1 cellular context compared by ENCODE assay signal in the genomic region with DNA sequence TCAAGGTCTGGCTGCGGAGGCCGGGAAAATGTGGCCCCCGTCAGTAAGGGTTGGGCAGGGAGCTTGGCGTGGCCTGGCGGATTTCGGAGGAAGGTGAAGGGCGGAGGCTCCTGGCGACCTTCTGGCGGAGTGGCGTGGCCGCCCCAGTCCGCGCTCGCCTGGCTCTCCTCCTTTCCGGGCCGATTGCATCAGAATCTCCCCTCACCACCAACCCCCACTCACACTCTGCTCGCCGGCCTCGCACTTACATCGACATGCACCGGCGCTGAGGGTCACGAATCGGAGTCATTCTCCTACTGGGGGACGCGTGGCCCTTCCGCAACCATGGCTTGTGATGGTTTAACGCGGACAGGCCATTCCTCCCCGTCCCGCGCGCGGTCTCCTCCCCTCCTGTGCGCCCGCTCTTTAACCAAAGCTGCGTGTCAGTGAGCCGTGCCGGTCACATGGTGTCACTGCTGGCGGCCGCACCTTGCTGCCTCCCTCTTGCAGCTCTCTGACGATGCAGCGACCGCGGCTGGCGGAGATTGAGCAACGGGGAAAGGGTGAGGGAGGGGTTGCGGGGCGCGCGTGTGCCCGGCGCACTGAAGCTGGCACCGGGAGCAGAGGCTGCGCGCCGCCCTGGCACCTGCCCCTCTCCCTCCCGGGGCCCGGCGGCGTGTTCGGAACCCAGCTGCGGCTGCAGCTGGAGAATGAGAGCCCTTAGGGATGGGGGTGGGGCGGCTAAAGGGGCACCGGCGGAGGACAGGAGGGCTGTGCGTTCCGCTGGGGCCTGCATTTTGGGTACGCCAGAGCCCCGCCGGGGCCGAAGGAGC.
TF ChIP-seq lines count a peak whose summit lies in the region.

A gene (minus strand): TSS at position 427 of the 812 bp plus-strand sequence. CDS start 29,243 bp downstream, outside the sequence.

TF ChIP-seq in HepG2, 621 proteins besides CTCF, POLR2A, EP300 and RAD21 (continued from another document and continues in another):
- TF ChIP-seq, protein P1, sequence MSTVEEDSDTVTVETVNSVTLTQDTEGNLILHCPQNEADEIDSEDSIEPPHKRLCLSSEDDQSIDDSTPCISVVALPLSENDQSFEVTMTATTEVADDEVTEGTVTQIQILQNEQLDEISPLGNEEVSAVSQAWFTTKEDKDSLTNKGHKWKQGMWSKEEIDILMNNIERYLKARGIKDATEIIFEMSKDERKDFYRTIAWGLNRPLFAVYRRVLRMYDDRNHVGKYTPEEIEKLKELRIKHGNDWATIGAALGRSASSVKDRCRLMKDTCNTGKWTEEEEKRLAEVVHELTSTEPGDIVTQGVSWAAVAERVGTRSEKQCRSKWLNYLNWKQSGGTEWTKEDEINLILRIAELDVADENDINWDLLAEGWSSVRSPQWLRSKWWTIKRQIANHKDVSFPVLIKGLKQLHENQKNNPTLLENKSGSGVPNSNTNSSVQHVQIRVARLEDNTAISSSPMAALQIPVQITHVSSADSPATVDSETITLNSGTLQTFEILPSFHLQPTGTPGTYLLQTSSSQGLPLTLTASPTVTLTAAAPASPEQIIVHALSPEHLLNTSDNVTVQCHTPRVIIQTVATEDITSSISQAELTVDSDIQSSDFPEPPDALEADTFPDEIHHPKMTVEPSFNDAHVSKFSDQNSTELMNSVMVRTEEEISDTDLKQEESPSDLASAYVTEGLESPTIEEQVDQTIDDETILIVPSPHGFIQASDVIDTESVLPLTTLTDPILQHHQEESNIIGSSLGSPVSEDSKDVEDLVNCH (CRISPR knock-in tag; IDR thresholded peaks at IDR 0.05), result no peak
- TF ChIP-seq ZC3H4 (CRISPR knock-in tag; IDR thresholded peaks at IDR 0.05; ENCODE audit: borderline replicate concordance) (no peak; the same call in 1 of the 2 replicates), GABPA (IDR thresholded peaks at IDR 0.05; ENCODE audit: low read depth, low read length) (no peak), GABPA (CRISPR knock-in tag; IDR thresholded peaks at IDR 0.05; ENCODE audit: low read depth) (peak; percentile 59; the same call in 1 of the 2 replicates), PRPF4 (IDR thresholded peaks at IDR 0.05; ENCODE audit: low read depth, low read length, poor library complexity, severe bottlenecking) (no peak), ZNF878 (CRISPR knock-in tag; IDR thresholded peaks at IDR 0.05) (peak; percentile 86; the same call in 1 of the 2 replicates), RBM22 (optimal IDR thresholded peaks at IDR 0.05; ENCODE audit: low read length) (no peak), BORCS8-MEF2B (CRISPR knock-in tag; IDR thresholded peaks at IDR 0.05) (peak; percentile 96), ATF1 (CRISPR knock-in tag; IDR thresholded peaks at IDR 0.05) (no peak), JDP2 (CRISPR knock-in tag; IDR thresholded peaks at IDR 0.05; ENCODE audit: borderline replicate concordance) (no peak), ZNF225 (CRISPR knock-in tag; IDR thresholded peaks at IDR 0.05) (peak; percentile 95; the same call in 1 of the 2 replicates), MTA3 (CRISPR knock-in tag; IDR thresholded peaks at IDR 0.05) (no peak), EZH2 (conservative IDR thresholded peaks at IDR 0.05; ENCODE audit: low read depth, low read length) (no peak), ZNF468 (CRISPR knock-in tag; IDR thresholded peaks at IDR 0.05) (no peak), HNF4G (IDR thresholded peaks at IDR 0.05; ENCODE audit: borderline replicate concordance, low read depth, low read length) (no peak), HNF4G (CRISPR knock-in tag; IDR thresholded peaks at IDR 0.05; ENCODE audit: borderline replicate concordance, low read depth) (peak; percentile 77), NR2F1 (CRISPR knock-in tag; IDR thresholded peaks at IDR 0.05) (no peak), ZNF180 (CRISPR knock-in tag; IDR thresholded peaks at IDR 0.05; ENCODE audit: borderline replicate concordance, low read depth) (no peak), HNF4A (CRISPR knock-in tag; IDR thresholded peaks at IDR 0.05) (no peak), HHEX (CRISPR knock-in tag; IDR thresholded peaks at IDR 0.05) (no peak), ZNF17 (CRISPR knock-in tag; IDR thresholded peaks at IDR 0.05) (no peak), NFE2L2 (IDR thresholded peaks at IDR 0.05; ENCODE audit: low read length) (no peak), PHF8 (CRISPR knock-in tag; IDR thresholded peaks at IDR 0.05) (peak; percentile 90), ZNF839 (CRISPR knock-in tag; IDR thresholded peaks at IDR 0.05; ENCODE audit: borderline replicate concordance) (peak; percentile 62), RXRA (CRISPR knock-in tag; IDR thresholded peaks at IDR 0.05) (peak; percentile 62; the same call in 1 of the 2 replicates), NKX3-1 (CRISPR knock-in tag; IDR thresholded peaks at IDR 0.05) (peak; percentile 90), ZNF782 (CRISPR knock-in tag; IDR thresholded peaks at IDR 0.05; ENCODE audit: borderline replicate concordance) (peak; percentile 68; the same call in 1 of the 2 replicates), ZBTB8A (CRISPR knock-in tag; IDR thresholded peaks at IDR 0.05; ENCODE audit: borderline replicate concordance, low read depth) (peak; percentile 86), ONECUT2 (CRISPR knock-in tag; IDR thresholded peaks at IDR 0.05) (peak; percentile 59; the same call in 1 of the 2 replicates), ZSCAN30 (CRISPR knock-in tag; IDR thresholded peaks at IDR 0.05) (peak; percentile 84; the same call in 1 of the 2 replicates)
- TF ChIP-seq, protein P2, sequence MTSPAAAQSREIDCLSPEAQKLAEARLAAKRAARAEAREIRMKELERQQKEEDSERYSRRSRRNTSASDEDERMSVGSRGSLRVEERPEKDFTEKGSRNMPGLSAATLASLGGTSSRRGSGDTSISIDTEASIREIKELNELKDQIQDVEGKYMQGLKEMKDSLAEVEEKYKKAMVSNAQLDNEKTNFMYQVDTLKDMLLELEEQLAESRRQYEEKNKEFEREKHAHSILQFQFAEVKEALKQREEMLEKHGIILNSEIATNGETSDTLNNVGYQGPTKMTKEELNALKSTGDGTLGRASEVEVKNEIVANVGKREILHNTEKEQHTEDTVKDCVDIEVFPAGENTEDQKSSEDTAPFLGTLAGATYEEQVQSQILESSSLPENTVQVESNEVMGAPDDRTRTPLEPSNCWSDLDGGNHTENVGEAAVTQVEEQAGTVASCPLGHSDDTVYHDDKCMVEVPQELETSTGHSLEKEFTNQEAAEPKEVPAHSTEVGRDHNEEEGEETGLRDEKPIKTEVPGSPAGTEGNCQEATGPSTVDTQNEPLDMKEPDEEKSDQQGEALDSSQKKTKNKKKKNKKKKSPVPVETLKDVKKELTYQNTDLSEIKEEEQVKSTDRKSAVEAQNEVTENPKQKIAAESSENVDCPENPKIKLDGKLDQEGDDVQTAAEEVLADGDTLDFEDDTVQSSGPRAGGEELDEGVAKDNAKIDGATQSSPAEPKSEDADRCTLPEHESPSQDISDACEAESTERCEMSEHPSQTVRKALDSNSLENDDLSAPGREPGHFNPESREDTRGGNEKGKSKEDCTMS (CRISPR knock-in tag; conservative IDR thresholded peaks at IDR 0.05), result no peak
- TF ChIP-seq, protein P3, sequence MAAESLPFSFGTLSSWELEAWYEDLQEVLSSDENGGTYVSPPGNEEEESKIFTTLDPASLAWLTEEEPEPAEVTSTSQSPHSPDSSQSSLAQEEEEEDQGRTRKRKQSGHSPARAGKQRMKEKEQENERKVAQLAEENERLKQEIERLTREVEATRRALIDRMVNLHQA (CRISPR knock-in tag; IDR thresholded peaks at IDR 0.05), result no peak
- TF ChIP-seq, protein P4, sequence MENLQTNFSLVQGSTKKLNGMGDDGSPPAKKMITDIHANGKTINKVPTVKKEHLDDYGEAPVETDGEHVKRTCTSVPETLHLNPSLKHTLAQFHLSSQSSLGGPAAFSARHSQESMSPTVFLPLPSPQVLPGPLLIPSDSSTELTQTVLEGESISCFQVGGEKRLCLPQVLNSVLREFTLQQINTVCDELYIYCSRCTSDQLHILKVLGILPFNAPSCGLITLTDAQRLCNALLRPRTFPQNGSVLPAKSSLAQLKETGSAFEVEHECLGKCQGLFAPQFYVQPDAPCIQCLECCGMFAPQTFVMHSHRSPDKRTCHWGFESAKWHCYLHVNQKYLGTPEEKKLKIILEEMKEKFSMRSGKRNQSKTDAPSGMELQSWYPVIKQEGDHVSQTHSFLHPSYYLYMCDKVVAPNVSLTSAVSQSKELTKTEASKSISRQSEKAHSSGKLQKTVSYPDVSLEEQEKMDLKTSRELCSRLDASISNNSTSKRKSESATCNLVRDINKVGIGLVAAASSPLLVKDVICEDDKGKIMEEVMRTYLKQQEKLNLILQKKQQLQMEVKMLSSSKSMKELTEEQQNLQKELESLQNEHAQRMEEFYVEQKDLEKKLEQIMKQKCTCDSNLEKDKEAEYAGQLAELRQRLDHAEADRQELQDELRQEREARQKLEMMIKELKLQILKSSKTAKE (CRISPR knock-in tag; IDR thresholded peaks at IDR 0.05; ENCODE audit: borderline replicate concordance), result peak; percentile 80
- TF ChIP-seq, protein P5, sequence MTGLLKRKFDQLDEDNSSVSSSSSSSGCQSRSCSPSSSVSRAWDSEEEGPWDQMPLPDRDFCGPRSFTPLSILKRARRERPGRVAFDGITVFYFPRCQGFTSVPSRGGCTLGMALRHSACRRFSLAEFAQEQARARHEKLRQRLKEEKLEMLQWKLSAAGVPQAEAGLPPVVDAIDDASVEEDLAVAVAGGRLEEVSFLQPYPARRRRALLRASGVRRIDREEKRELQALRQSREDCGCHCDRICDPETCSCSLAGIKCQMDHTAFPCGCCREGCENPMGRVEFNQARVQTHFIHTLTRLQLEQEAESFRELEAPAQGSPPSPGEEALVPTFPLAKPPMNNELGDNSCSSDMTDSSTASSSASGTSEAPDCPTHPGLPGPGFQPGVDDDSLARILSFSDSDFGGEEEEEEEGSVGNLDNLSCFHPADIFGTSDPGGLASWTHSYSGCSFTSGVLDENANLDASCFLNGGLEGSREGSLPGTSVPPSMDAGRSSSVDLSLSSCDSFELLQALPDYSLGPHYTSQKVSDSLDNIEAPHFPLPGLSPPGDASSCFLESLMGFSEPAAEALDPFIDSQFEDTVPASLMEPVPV (CRISPR knock-in tag; IDR thresholded peaks at IDR 0.05), result no peak
- TF ChIP-seq, protein P6, sequence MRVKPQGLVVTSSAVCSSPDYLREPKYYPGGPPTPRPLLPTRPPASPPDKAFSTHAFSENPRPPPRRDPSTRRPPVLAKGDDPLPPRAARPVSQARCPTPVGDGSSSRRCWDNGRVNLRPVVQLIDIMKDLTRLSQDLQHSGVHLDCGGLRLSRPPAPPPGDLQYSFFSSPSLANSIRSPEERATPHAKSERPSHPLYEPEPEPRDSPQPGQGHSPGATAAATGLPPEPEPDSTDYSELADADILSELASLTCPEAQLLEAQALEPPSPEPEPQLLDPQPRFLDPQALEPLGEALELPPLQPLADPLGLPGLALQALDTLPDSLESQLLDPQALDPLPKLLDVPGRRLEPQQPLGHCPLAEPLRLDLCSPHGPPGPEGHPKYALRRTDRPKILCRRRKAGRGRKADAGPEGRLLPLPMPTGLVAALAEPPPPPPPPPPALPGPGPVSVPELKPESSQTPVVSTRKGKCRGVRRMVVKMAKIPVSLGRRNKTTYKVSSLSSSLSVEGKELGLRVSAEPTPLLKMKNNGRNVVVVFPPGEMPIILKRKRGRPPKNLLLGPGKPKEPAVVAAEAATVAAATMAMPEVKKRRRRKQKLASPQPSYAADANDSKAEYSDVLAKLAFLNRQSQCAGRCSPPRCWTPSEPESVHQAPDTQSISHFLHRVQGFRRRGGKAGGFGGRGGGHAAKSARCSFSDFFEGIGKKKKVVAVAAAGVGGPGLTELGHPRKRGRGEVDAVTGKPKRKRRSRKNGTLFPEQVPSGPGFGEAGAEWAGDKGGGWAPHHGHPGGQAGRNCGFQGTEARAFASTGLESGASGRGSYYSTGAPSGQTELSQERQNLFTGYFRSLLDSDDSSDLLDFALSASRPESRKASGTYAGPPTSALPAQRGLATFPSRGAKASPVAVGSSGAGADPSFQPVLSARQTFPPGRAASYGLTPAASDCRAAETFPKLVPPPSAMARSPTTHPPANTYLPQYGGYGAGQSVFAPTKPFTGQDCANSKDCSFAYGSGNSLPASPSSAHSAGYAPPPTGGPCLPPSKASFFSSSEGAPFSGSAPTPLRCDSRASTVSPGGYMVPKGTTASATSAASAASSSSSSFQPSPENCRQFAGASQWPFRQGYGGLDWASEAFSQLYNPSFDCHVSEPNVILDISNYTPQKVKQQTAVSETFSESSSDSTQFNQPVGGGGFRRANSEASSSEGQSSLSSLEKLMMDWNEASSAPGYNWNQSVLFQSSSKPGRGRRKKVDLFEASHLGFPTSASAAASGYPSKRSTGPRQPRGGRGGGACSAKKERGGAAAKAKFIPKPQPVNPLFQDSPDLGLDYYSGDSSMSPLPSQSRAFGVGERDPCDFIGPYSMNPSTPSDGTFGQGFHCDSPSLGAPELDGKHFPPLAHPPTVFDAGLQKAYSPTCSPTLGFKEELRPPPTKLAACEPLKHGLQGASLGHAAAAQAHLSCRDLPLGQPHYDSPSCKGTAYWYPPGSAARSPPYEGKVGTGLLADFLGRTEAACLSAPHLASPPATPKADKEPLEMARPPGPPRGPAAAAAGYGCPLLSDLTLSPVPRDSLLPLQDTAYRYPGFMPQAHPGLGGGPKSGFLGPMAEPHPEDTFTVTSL (CRISPR knock-in tag; IDR thresholded peaks at IDR 0.05; ENCODE audit: borderline replicate concordance), result peak; percentile 72
- TF ChIP-seq, protein P7, sequence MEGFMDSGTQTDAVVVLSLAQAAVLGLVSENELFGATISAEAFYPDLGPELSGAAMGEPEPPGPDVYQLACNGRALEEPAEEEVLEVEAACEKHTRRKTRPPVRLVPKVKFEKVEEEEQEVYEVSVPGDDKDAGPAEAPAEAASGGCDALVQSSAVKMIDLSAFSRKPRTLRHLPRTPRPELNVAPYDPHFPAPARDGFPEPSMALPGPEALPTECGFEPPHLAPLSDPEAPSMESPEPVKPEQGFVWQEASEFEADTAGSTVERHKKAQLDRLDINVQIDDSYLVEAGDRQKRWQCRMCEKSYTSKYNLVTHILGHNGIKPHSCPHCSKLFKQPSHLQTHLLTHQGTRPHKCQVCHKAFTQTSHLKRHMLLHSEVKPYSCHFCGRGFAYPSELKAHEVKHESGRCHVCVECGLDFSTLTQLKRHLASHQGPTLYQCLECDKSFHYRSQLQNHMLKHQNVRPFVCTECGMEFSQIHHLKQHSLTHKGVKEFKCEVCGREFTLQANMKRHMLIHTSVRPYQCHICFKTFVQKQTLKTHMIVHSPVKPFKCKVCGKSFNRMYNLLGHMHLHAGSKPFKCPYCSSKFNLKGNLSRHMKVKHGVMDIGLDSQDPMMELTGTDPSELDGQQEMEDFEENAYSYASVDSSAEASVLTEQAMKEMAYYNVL (CRISPR knock-in tag; IDR thresholded peaks at IDR 0.05; ENCODE audit: borderline replicate concordance), result peak; percentile 75; the same call in 1 of the 2 replicates
- TF ChIP-seq, protein P8, sequence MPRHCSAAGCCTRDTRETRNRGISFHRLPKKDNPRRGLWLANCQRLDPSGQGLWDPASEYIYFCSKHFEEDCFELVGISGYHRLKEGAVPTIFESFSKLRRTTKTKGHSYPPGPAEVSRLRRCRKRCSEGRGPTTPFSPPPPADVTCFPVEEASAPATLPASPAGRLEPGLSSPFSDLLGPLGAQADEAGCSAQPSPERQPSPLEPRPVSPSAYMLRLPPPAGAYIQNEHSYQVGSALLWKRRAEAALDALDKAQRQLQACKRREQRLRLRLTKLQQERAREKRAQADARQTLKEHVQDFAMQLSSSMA (CRISPR knock-in tag; IDR thresholded peaks at IDR 0.05), result 0 out of 2 replicates have a peak, but pooled peaks have one; percentile 38
